13 cellular contexts compared by ENCODE assay signal in the genomic region with DNA sequence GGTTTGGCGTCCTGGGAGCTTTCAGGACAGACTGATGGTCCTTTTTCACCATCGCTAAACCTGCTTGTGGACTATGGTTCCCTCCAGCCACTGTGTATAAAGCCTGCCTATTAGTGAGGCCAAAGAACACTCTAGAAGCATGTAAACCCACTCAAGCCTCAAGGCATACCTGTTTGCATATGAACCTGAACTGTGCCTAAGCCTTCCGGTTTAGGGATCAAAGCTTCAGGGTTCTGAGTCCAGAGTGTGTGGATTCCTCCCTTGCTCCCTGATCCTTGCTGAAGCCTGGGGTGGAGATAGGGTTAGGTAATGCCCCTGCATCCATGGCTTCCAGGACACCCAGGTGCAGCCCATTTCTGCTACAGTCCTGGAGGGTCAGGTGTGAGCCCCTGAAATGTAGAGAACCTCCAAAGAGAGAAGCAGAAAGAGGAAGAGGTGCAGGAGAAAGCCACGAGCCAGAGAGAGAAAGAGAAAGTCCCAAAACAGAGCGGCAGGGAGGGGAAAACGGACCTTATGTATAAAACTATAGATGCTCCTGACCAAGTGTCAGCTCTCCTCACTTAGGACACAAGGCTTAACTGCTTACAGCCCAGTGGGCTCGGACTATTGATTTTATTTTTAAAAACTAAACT.
DNase-seq lines count a peak whose midpoint lies in the region; ATAC-seq, FAIRE-seq and TF ChIP-seq lines count a peak whose summit lies in the region.
"Had no signal": no experiment of that assay in that cellular context is flagged by ENCODE, and none has a peak within 500 bp of the region (broad histone marks: within the 10 kb centered on the region; RNA-seq: fewer than 3 reads in every experiment).

No MANE protein-coding gene starts in this region.

- no peaks in the 10 kb centered on the region for H3K9me3 Mint-ChIP-seq in activated naive CD8-positive, alpha-beta T cell (ENCODE audit: low read depth)
- H3K9me3 Mint-ChIP-seq in WTC11 (no peaks in the 10 kb centered on the region), Calu3 (ENCODE audit: low read depth, unreplicated experiment) (no peaks in the 10 kb centered on the region)

- no peak for TF ChIP-seq POLR2A in GM12891 (IDR thresholded peaks at IDR 0.05; ENCODE audit: low read depth, low read length)

- H3K27me3 ChIP-seq in BLaER1: no peaks in the 10 kb centered on the region
- H3K27me3 ChIP-seq in mononuclear cell (ENCODE audit: insufficient read depth, low read length): no peaks in the 10 kb centered on the region
- H3K27me3 ChIP-seq: BE2C had no signal

- no TSS peak for BruUV-seq in Calu3 (replicated peaks; lab: Mats Ljungman, UMichigan)

- DNase-seq in GM12891 (ENCODE audit: insufficient read length, low spot score) (no peak), WTC11 (ENCODE audit: low spot score) (no peak), Calu3 (no peak), hypothalamus (lab: John Stamatoyannopoulos, UW) (no peak), globus pallidus (ENCODE audit: low spot score) (no peak)
- DNase-seq: BE2C, erythroblast, NCI-H1105, NCI-H510A had no signal

- peak overlapping the region; percentile 62; the same call in 1 of the 2 replicates for H3K9ac ChIP-seq in BLaER1

- H3K4me2 ChIP-seq in BLaER1: peak overlapping the region; percentile 89

- H3K4me1 Mint-ChIP-seq in activated naive CD8-positive, alpha-beta T cell (ENCODE audit: low read depth): peaks cover 93% of the 10 kb centered on the region
- H3K4me1 Mint-ChIP-seq in WTC11: peaks cover 24% of the 10 kb centered on the region
- H3K4me1 Mint-ChIP-seq in Calu3 (ENCODE audit: low read depth, unreplicated experiment): no peaks in the 10 kb centered on the region

- H3K27me3 Mint-ChIP-seq in activated naive CD8-positive, alpha-beta T cell: no peaks in the 10 kb centered on the region
- no peaks in the 10 kb centered on the region for H3K27me3 Mint-ChIP-seq in WTC11 (ENCODE audit: low read depth)
- peaks cover 79% of the 10 kb centered on the region for H3K27me3 Mint-ChIP-seq in Calu3 (ENCODE audit: unreplicated experiment)

- H3K9me3 ChIP-seq in BLaER1 (no peaks in the 10 kb centered on the region), mononuclear cell (ENCODE audit: low read depth, low read length) (no peaks in the 10 kb centered on the region)
- H3K9me3 ChIP-seq: BE2C had no signal

- peak overlapping the region; percentile 69 for H3K27ac ChIP-seq in BLaER1

- H3K27ac Mint-ChIP-seq in activated naive CD8-positive, alpha-beta T cell: peak overlapping the region; percentile 97
- no peak overlapping the region for H3K27ac Mint-ChIP-seq in WTC11
- H3K27ac Mint-ChIP-seq in Calu3 (ENCODE audit: unreplicated experiment): no peak overlapping the region

- no peaks in the 10 kb centered on the region for H3K36me3 ChIP-seq in BLaER1
- H3K36me3 ChIP-seq: BE2C had no signal

- TF ChIP-seq CTCF in WTC11 (IDR thresholded peaks at IDR 0.05) (no peak), Calu3 (IDR thresholded peaks at IDR 0.05; ENCODE audit: unreplicated experiment) (no peak)

- peaks cover 4% of the 10 kb centered on the region for H3K36me3 Mint-ChIP-seq in activated naive CD8-positive, alpha-beta T cell
- no peaks in the 10 kb centered on the region for H3K36me3 Mint-ChIP-seq in WTC11
- H3K36me3 Mint-ChIP-seq in Calu3 (ENCODE audit: insufficient read depth, unreplicated experiment): no peaks in the 10 kb centered on the region

- peak overlapping the region; percentile 50 for H3K4me3 ChIP-seq in BLaER1
- H3K4me3 ChIP-seq in mononuclear cell (ENCODE audit: low read length): peak overlapping the region; percentile 45

- H4K20me1 ChIP-seq in BLaER1: no peaks in the 10 kb centered on the region

- ATAC-seq in WTC11: no peak

- FAIRE-seq in GM12891 (lab: Jason Lieb, UNC): no peak
- FAIRE-seq: G401.6 had no signal

- H3K4me3 Mint-ChIP-seq in activated naive CD8-positive, alpha-beta T cell: peak overlapping the region; percentile 92
- H3K4me3 Mint-ChIP-seq in WTC11: no peak overlapping the region
- no peak overlapping the region for H3K4me3 Mint-ChIP-seq in Calu3 (ENCODE audit: low read depth, unreplicated experiment)

- POLR2A ChIA-PET in WTC11 (lab: Charles Lee): no interaction called here

- H3K4me1 ChIP-seq in BLaER1 (peaks cover 66% of the 10 kb centered on the region), mononuclear cell (ENCODE audit: insufficient read depth, low read length) (peaks cover 56% of the 10 kb centered on the region)
- H3K4me1 ChIP-seq: BE2C had no signal

- intact Hi-C loops in Calu3 (cut with micrococcal nuclease; ENCODE audit: unreplicated experiment): no loop called here

- CTCF ChIA-PET in WTC11 (lab: Charles Lee) (interaction anchor here (1.7 kb wide), 1 partner anchor 116 kb away, joined by 5 read pairs; no protein-coding TSS in a partner anchor), Calu3 (lab: Charles Lee) (no interaction called here)

TF ChIP-seq in GM12891, 5 proteins besides CTCF, POLR2A, EP300 and RAD21:
- TF ChIP-seq POU2F2 (IDR thresholded peaks at IDR 0.05; ENCODE audit: low read depth, low read length) (no peak), TAF1 (IDR thresholded peaks at IDR 0.05; ENCODE audit: low read depth, low read length) (no peak), SPI1 (IDR thresholded peaks at IDR 0.05; ENCODE audit: low read depth, low read length) (peak; percentile 46), POLR2AphosphoS5 (IDR thresholded peaks at IDR 0.05; ENCODE audit: low read depth, low read length) (no peak)

TF ChIP-seq in WTC11, 78 proteins besides CTCF, POLR2A, EP300 and RAD21 (continues in another document):
- TF ChIP-seq NR2C2 (CRISPR knock-in tag; IDR thresholded peaks at IDR 0.05): no peak
- TF ChIP-seq ZNF219 (CRISPR knock-in tag; IDR thresholded peaks at IDR 0.05; ENCODE audit: borderline replicate concordance): no peak
- TF ChIP-seq, protein P1, sequence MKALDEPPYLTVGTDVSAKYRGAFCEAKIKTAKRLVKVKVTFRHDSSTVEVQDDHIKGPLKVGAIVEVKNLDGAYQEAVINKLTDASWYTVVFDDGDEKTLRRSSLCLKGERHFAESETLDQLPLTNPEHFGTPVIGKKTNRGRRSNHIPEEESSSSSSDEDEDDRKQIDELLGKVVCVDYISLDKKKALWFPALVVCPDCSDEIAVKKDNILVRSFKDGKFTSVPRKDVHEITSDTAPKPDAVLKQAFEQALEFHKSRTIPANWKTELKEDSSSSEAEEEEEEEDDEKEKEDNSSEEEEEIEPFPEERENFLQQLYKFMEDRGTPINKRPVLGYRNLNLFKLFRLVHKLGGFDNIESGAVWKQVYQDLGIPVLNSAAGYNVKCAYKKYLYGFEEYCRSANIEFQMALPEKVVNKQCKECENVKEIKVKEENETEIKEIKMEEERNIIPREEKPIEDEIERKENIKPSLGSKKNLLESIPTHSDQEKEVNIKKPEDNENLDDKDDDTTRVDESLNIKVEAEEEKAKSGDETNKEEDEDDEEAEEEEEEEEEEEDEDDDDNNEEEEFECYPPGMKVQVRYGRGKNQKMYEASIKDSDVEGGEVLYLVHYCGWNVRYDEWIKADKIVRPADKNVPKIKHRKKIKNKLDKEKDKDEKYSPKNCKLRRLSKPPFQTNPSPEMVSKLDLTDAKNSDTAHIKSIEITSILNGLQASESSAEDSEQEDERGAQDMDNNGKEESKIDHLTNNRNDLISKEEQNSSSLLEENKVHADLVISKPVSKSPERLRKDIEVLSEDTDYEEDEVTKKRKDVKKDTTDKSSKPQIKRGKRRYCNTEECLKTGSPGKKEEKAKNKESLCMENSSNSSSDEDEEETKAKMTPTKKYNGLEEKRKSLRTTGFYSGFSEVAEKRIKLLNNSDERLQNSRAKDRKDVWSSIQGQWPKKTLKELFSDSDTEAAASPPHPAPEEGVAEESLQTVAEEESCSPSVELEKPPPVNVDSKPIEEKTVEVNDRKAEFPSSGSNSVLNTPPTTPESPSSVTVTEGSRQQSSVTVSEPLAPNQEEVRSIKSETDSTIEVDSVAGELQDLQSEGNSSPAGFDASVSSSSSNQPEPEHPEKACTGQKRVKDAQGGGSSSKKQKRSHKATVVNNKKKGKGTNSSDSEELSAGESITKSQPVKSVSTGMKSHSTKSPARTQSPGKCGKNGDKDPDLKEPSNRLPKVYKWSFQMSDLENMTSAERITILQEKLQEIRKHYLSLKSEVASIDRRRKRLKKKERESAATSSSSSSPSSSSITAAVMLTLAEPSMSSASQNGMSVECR (CRISPR knock-in tag; IDR thresholded peaks at IDR 0.05; ENCODE audit: borderline replicate concordance): no peak
- no peak for TF ChIP-seq HMGA2 (CRISPR knock-in tag; IDR thresholded peaks at IDR 0.05)
- TF ChIP-seq ELF4 (CRISPR knock-in tag; IDR thresholded peaks at IDR 0.05; ENCODE audit: low read depth): no peak
- TF ChIP-seq, protein P2, sequence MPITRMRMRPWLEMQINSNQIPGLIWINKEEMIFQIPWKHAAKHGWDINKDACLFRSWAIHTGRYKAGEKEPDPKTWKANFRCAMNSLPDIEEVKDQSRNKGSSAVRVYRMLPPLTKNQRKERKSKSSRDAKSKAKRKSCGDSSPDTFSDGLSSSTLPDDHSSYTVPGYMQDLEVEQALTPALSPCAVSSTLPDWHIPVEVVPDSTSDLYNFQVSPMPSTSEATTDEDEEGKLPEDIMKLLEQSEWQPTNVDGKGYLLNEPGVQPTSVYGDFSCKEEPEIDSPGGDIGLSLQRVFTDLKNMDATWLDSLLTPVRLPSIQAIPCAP (CRISPR knock-in tag; IDR thresholded peaks at IDR 0.05): no peak
- TF ChIP-seq, protein P3, sequence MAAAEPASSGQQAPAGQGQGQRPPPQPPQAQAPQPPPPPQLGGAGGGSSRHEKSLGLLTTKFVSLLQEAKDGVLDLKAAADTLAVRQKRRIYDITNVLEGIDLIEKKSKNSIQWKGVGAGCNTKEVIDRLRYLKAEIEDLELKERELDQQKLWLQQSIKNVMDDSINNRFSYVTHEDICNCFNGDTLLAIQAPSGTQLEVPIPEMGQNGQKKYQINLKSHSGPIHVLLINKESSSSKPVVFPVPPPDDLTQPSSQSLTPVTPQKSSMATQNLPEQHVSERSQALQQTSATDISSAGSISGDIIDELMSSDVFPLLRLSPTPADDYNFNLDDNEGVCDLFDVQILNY (CRISPR knock-in tag; IDR thresholded peaks at IDR 0.05): no peak
- no peak for TF ChIP-seq FOXJ3 (CRISPR knock-in tag; IDR thresholded peaks at IDR 0.05; ENCODE audit: borderline replicate concordance)
- TF ChIP-seq ZNF138 (CRISPR knock-in tag; conservative IDR thresholded peaks at IDR 0.05): no peak
- TF ChIP-seq, protein P4, sequence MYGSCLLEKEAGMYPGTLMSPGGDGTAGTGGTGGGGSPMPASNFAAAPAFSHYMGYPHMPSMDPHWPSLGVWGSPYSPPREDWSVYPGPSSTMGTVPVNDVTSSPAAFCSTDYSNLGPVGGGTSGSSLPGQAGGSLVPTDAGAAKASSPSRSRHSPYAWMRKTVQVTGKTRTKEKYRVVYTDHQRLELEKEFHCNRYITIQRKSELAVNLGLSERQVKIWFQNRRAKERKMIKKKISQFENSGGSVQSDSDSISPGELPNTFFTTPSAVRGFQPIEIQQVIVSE (CRISPR knock-in tag; IDR thresholded peaks at IDR 0.05; ENCODE audit: borderline replicate concordance): no peak
- no peak for TF ChIP-seq ETV6 (CRISPR knock-in tag; IDR thresholded peaks at IDR 0.05)
